Comparison of ENCODE assay signal across 8 cellular contexts in the genomic region with DNA sequence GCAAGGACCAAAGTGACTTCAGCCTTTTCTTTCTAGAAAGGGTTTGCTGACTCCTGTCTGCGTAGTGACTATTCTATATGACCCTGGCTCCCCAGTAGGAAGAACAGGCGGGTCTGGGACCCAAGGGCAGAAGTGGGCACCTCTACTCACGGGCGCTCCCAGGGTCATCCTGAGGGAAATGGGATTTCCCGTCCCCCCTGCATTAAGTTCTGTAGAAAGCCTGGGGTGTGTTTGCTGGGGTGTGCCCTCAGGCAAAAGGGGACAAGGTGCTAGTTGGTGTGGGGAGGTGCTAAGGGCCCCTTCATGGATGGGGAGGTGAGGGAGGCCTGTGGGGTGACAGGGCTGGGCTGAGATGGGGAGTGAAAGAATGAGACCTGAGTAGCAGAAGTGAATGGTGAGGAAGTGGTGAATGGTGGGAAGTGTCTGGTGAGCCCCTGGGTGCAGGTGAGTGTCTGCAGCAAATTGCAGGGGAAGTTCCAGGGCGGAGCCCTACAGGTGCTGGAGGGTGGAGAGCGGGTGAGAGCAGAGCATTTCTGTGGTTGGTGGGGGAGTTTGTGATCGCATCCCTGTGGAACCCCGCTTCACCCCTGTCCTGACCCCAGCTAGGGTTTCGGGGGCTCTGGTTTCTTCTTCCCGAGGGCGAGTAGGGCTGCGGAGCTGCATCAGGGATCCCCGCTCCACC. TPM values are rescaled to one million over a fixed set of nuclear protein-coding genes. Genes with fewer than 3 reads are reported as not detected.
A peak's percentile ranks its signal among the peaks of the same experiment; 100 is the strongest.
DNase-seq lines count a peak whose midpoint lies in the region; ATAC-seq, FAIRE-seq and TF ChIP-seq lines count a peak whose summit lies in the region.

No MANE protein-coding gene starts in this region.

- no peaks in the 10 kb centered on the region for H3K36me3 ChIP-seq in cardiac muscle cell
- H3K36me3 ChIP-seq in HUES48 (ENCODE audit: control insufficient read depth, insufficient read depth, low read length), result no peaks in the 10 kb centered on the region
- H3K36me3 ChIP-seq in right lobe of liver, result no peaks in the 10 kb centered on the region
- no peaks in the 10 kb centered on the region for H3K36me3 ChIP-seq in upper lobe of left lung

- peak overlapping the region; percentile 16 for H3K27ac Mint-ChIP-seq in activated naive CD4-positive, alpha-beta T cell treated with anti-CD3 and anti-CD28 coated beads, Interleukin-2, amount 50 U/mL, for 24 hours

- H3K27me3 ChIP-seq in cardiac muscle cell (peaks cover 65% of the 10 kb centered on the region), HUES48 (ENCODE audit: control insufficient read depth, insufficient read depth, low read length) (peaks cover 72% of the 10 kb centered on the region), right lobe of liver (no peaks in the 10 kb centered on the region), upper lobe of left lung (peaks cover 0 to 6% (median 0%) of the 10 kb centered on the region in 4 donors)

- 69% methylated on average over 3 of the region's 14 CpGs for WGBS in right lobe of liver (ENCODE audit: insufficient coverage, low coverage, low lambda C conversion rate, missing lambda C conversion rate)
- WGBS in upper lobe of left lung, 2 donors, result 38 to 42% methylated on average over 13 to 14 of the region's 14 CpGs

- H3K9me3 ChIP-seq in cardiac muscle cell (ENCODE audit: low read depth) (no peaks in the 10 kb centered on the region), HUES48 (ENCODE audit: control insufficient read depth, insufficient read depth, low read length) (no peaks in the 10 kb centered on the region), right lobe of liver (no peaks in the 10 kb centered on the region), upper lobe of left lung (no peaks in the 10 kb centered on the region)

- no peak for TF ChIP-seq POLR2A in right lobe of liver (IDR thresholded peaks at IDR 0.05)
- no peak for TF ChIP-seq POLR2A in upper lobe of left lung (IDR thresholded peaks at IDR 0.05)

- H3K4me3 Mint-ChIP-seq in activated naive CD4-positive, alpha-beta T cell treated with anti-CD3 and anti-CD28 coated beads, Interleukin-2, amount 50 U/mL, for 24 hours, result peak overlapping the region; percentile 87

- peaks cover 7% of the 10 kb centered on the region for H3K27me3 Mint-ChIP-seq in activated naive CD4-positive, alpha-beta T cell treated with anti-CD3 and anti-CD28 coated beads, Interleukin-2, amount 50 U/mL, for 24 hours

- peaks cover 42% of the 10 kb centered on the region for H3K4me1 Mint-ChIP-seq in activated naive CD4-positive, alpha-beta T cell treated with anti-CD3 and anti-CD28 coated beads, Interleukin-2, amount 50 U/mL, for 24 hours

- TF ChIP-seq CTCF in cardiac muscle cell (IDR thresholded peaks at IDR 0.05; ENCODE audit: low read depth, low read length), result no peak
- no peak for TF ChIP-seq CTCF in right lobe of liver (IDR thresholded peaks at IDR 0.05)
- no peak for TF ChIP-seq CTCF in upper lobe of left lung (IDR thresholded peaks at IDR 0.05)

- H3K4me3 ChIP-seq in cardiac muscle cell (peak overlapping the region; percentile 63), HUES48 (ENCODE audit: low read depth, low read length) (peak overlapping the region; percentile 75), right lobe of liver (peak overlapping the region; percentile 64 to 74 (median 69)), upper lobe of left lung (peak overlapping the region; percentile 26 to 81 (median 64))

- H3K27ac ChIP-seq in cardiac muscle cell (no peak overlapping the region), HUES48 (ENCODE audit: low read depth, low read length) (no peak overlapping the region), right lobe of liver (no peak overlapping the region), upper lobe of left lung (peak overlapping the region in 2 of 4 donors; percentile 69 to 77)

- intact Hi-C loops in Right ventricle myocardium superior (cut with DNase I), result no loop called here
- intact Hi-C loops in right lobe of liver (cut with DNase I), result no loop called here

- no peaks in the 10 kb centered on the region for H3K36me3 Mint-ChIP-seq in activated naive CD4-positive, alpha-beta T cell treated with anti-CD3 and anti-CD28 coated beads, Interleukin-2, amount 50 U/mL, for 24 hours

- TF ChIP-seq EP300 in upper lobe of left lung (IDR thresholded peaks at IDR 0.05), result no peak

- DNase-seq in cardiac muscle cell (ENCODE audit: low read depth in 1 of 2, low spot score in 1 of 2) (no peak), Right ventricle myocardium superior (no peak), right lobe of liver (no peak), upper lobe of left lung (no peak), GM19239 (ENCODE audit: insufficient read length, low spot score) (no peak), midbrain (lab: John Stamatoyannopoulos, UW) (no peak)

- ATAC-seq in Right ventricle myocardium superior (ENCODE audit: poor library complexity), result no peak
- no peak for ATAC-seq in right lobe of liver
- ATAC-seq in upper lobe of left lung (ENCODE audit: low FRiP score in 2 of 2), result no peak

- no peaks in the 10 kb centered on the region for H3K9me3 Mint-ChIP-seq in activated naive CD4-positive, alpha-beta T cell treated with anti-CD3 and anti-CD28 coated beads, Interleukin-2, amount 50 U/mL, for 24 hours

- FAIRE-seq in GM19239 (lab: Jason Lieb, UNC), result no peak

- no peak overlapping the region for H3K9ac ChIP-seq in HUES48 (ENCODE audit: low read depth, low read length)

- H3K4me1 ChIP-seq in cardiac muscle cell (ENCODE audit: low read depth) (no peaks in the 10 kb centered on the region), HUES48 (ENCODE audit: control insufficient read depth, insufficient read depth, low read length) (no peaks in the 10 kb centered on the region), right lobe of liver (peaks cover 0 to 3% (median 1%) of the 10 kb centered on the region in 4 donors), upper lobe of left lung (peaks cover 7 to 21% (median 12%) of the 10 kb centered on the region in 4 donors)

RNA-seq across cellular contexts. Expression of a gene that starts 21.1 kb away (rescaled TPM):
- not detected in 2 replicates for total RNA-seq in cardiac muscle cell
- polyA plus RNA-seq in cardiac muscle cell, result not detected in 2 replicates
- total RNA-seq in Right ventricle myocardium superior, result not detected
- not detected for total RNA-seq in right lobe of liver
- not detected for total RNA-seq in upper lobe of left lung

RNA-seq across cellular contexts. Expression of a gene that starts 40.5 kb away (rescaled TPM):
- total RNA-seq in cardiac muscle cell (0.04 TPM in 1 of 2 replicates, not detected in the other), Right ventricle myocardium superior (0.13 TPM), right lobe of liver (under 1 TPM in 5 of 6 experiments, not detected in 1; 0.07 to 0.43 (median 0.12) TPM), upper lobe of left lung (1 to 10 TPM in 3 of 6 donors, under 1 TPM in 3; under 0.01 to 1.6 (median 0.80) TPM)
- polyA plus RNA-seq in cardiac muscle cell, result not detected in 2 replicates
